ENCODE assay signal across 2 cellular contexts in the genomic region with DNA sequence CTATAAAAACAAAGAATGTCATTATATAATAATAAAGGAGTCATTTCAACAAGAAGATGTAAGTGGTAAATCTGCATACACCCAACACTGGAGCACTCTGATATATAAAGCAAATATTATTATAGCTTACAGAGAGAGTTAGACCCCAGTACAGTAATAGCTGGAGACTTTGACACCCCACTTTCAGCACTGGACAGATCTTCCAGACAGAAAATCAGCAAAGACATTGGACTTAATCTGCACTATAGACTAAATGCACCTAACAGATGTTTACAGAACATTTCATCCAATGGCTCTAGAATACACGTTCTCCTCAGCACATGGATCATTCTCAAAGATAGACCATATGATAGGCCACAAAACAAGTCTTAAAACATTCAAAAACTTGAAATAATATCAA.
A peak's percentile ranks its signal among the peaks of the same experiment; 100 is the strongest.
TF ChIP-seq lines count a peak whose summit lies in the region.

No MANE protein-coding gene starts in this region.

TF ChIP-seq in SK-N-SH, 30 proteins besides CTCF, POLR2A, EP300 and RAD21 (continued from another document):
- peak; percentile 84 for TF ChIP-seq REST (IDR thresholded peaks at IDR 0.05; ENCODE audit: low read depth, low read length)

TF ChIP-seq in HEK293, 187 proteins besides CTCF, POLR2A, EP300 and RAD21 (continued from another document):
- TF ChIP-seq, protein P1, sequence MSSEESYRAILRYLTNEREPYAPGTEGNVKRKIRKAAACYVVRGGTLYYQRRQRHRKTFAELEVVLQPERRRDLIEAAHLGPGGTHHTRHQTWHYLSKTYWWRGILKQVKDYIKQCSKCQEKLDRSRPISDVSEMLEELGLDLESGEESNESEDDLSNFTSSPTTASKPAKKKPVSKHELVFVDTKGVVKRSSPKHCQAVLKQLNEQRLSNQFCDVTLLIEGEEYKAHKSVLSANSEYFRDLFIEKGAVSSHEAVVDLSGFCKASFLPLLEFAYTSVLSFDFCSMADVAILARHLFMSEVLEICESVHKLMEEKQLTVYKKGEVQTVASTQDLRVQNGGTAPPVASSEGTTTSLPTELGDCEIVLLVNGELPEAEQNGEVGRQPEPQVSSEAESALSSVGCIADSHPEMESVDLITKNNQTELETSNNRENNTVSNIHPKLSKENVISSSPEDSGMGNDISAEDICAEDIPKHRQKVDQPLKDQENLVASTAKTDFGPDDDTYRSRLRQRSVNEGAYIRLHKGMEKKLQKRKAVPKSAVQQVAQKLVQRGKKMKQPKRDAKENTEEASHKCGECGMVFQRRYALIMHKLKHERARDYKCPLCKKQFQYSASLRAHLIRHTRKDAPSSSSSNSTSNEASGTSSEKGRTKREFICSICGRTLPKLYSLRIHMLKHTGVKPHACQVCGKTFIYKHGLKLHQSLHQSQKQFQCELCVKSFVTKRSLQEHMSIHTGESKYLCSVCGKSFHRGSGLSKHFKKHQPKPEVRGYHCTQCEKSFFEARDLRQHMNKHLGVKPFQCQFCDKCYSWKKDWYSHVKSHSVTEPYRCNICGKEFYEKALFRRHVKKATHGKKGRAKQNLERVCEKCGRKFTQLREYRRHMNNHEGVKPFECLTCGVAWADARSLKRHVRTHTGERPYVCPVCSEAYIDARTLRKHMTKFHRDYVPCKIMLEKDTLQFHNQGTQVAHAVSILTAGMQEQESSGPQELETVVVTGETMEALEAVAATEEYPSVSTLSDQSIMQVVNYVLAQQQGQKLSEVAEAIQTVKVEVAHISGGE (tag by site-specific recombination; conservative IDR thresholded peaks at IDR 0.05; ENCODE audit: low read depth): no peak
- TF ChIP-seq YY1 (tag by site-specific recombination; IDR thresholded peaks at IDR 0.05): no peak
- TF ChIP-seq GLI2 (tag by site-specific recombination; IDR thresholded peaks at IDR 0.05; ENCODE audit: borderline replicate concordance, low read depth): no peak
- TF ChIP-seq ZNF155 (tag by site-specific recombination; IDR thresholded peaks at IDR 0.05): no peak
